In genomic region chr12:110741795-110742717, GRCh38 we compare ENCODE assay signal across 8 cellular contexts. TPM values are rescaled to one million over a fixed set of nuclear protein-coding genes. Genes with fewer than 3 reads are reported as not detected.
DNase-seq lines count a peak whose midpoint lies in the region; ATAC-seq, FAIRE-seq and TF ChIP-seq lines count a peak whose summit lies in the region.

No MANE protein-coding gene starts in this region.

- peak overlapping the region; percentile 99 for H3K4me3 Mint-ChIP-seq in activated naive CD4-positive, alpha-beta T cell treated with anti-CD3 and anti-CD28 coated beads for 36 hours

- CTCF ChIA-PET in activated naive CD4-positive, alpha-beta T cell treated with anti-CD3 and anti-CD28 coated beads for 36 hours (lab: Charles Lee) = interaction anchor here (0.8 to 1.4 kb wide), 5 partner anchors 30 to 140 kb away, joined by 3 to 6 read pairs (median 5); no protein-coding TSS in a partner anchor

- FAIRE-seq in pancreas (lab: Jason Lieb, UNC) = no peak

- intact Hi-C loops in activated naive CD4-positive, alpha-beta T cell treated with anti-CD3 and anti-CD28 coated beads for 36 hours (cut with micrococcal nuclease) = loop anchor here (1.0 to 10.0 kb wide), 8 partner anchors 84 to 1103 kb away; partner anchors contain the start of genes ANKRD13A, ATP2A2, GIT2 and MAPKAPK5
- intact Hi-C loops in head of caudate nucleus (cut with DNase I) (no loop called here), pancreas (cut with DNase I) (no loop called here)

- H3K4me3 ChIP-seq in pancreas = peak overlapping the region; percentile 66 to 95 (median 92)

- WGBS in pancreas, 2 donors = 0 to 1% methylated on average over 43 to 53 of the region's 53 CpGs

- H3K27ac Mint-ChIP-seq in activated naive CD4-positive, alpha-beta T cell treated with anti-CD3 and anti-CD28 coated beads for 36 hours = peak overlapping the region; percentile 98

- no peaks in the 10 kb centered on the region for H3K9me3 Mint-ChIP-seq in activated naive CD4-positive, alpha-beta T cell treated with anti-CD3 and anti-CD28 coated beads for 36 hours

- no peaks in the 10 kb centered on the region for H3K9me3 ChIP-seq in pancreas

- ATAC-seq in HG02798 (IDR thresholded peaks at IDR 0.05; ENCODE audit: poor library complexity, unreplicated experiment) (peak; percentile 9), pancreas (peak; percentile 13 to 31 (median 22))

- H3K36me3 Mint-ChIP-seq in activated naive CD4-positive, alpha-beta T cell treated with anti-CD3 and anti-CD28 coated beads for 36 hours (ENCODE audit: low read depth) = peaks cover 38% of the 10 kb centered on the region

- H3K4me1 Mint-ChIP-seq in activated naive CD4-positive, alpha-beta T cell treated with anti-CD3 and anti-CD28 coated beads for 36 hours (ENCODE audit: low read depth) = peaks cover 46% of the 10 kb centered on the region

- no peaks in the 10 kb centered on the region for H3K27me3 ChIP-seq in pancreas

- DNase-seq in SIG-M5 treated with dmso at 0.1 percent for 504 hours (lab: John Stamatoyannopoulos, UW; ENCODE audit: unreplicated experiment) (peak; percentile 39), SIG-M5 (lab: John Stamatoyannopoulos, UW) (no peak), NCI-H2227 (lab: John Stamatoyannopoulos, UW; ENCODE audit: unreplicated experiment) (peak; percentile 77), head of caudate nucleus (peak in 33 of 42 donors; percentile 16 to 60 (median 40)), pancreas (peak in 1 of 6 donors; percentile 40), GOT3 (lab: John Stamatoyannopoulos, UW) (no peak)
- DNase-seq in activated naive CD4-positive, alpha-beta T cell treated with anti-CD3 and anti-CD28 coated beads for 36 hours = peak; percentile 41

- no peaks in the 10 kb centered on the region for H3K36me3 ChIP-seq in pancreas

- H3K27me3 Mint-ChIP-seq in activated naive CD4-positive, alpha-beta T cell treated with anti-CD3 and anti-CD28 coated beads for 36 hours (ENCODE audit: low read depth) = no peaks in the 10 kb centered on the region

- no peak for TF ChIP-seq CTCF in pancreas (IDR thresholded peaks at IDR 0.05)

- H3K4me1 ChIP-seq in pancreas = peaks cover 20 to 32% (median 29%) of the 10 kb centered on the region in 3 donors

- peak overlapping the region; percentile 76 to 87 (median 82) for H3K27ac ChIP-seq in pancreas

RNA-seq across cellular contexts. Expression of gene PPP1CC, which starts 0.6 kb away (rescaled TPM):
- 100 to 1,000 TPM; 280 to 285 TPM for total RNA-seq in activated naive CD4-positive, alpha-beta T cell treated with anti-CD3 and anti-CD28 coated beads for 36 hours
- total RNA-seq in pancreas = 10 to 100 TPM; 58.6 to 92.7 (median 75.9) TPM
- 10 to 100 TPM; 33.3 to 52.9 TPM for polyA plus RNA-seq in pancreas

RNA-seq across cellular contexts. Expression of gene HVCN1, which starts 53.1 kb away (rescaled TPM):
- 1 to 10 TPM; 2.6 to 3.1 TPM for total RNA-seq in activated naive CD4-positive, alpha-beta T cell treated with anti-CD3 and anti-CD28 coated beads for 36 hours
- total RNA-seq in pancreas = 1 to 10 TPM in 3 of 6 donors, under 1 TPM in 3; 0.42 to 5.2 (median 1.1) TPM
- 1 to 10 TPM; 1.5 to 2.0 TPM for polyA plus RNA-seq in pancreas

Comparison
In these comparisons a context has a peak if more than half of its experiments do, and no peak if none do; other contexts are left out.
1. DNase-seq: peak in SIG-M5 treated with dmso at 0.1 percent for 504 hours (single experiment), NCI-H2227 (single experiment), activated naive CD4-positive, alpha-beta T cell treated with anti-CD3 and anti-CD28 coated beads for 36 hours (single experiment) and head of caudate nucleus (33 of 42); none in SIG-M5 (single experiment) and GOT3 (single experiment).